12 cellular contexts compared by ENCODE assay signal in genomic region chr7:47937711-47938573, GRCh38. TPM values are rescaled to one million over a fixed set of nuclear protein-coding genes. Genes with fewer than 3 reads are reported as not detected.
DNase-seq lines count a peak whose midpoint lies in the region; ATAC-seq lines count a peak whose summit lies in the region.
"Had no signal": no experiment of that assay in that cellular context is flagged by ENCODE, and none has a peak within 500 bp of the region (broad histone marks: within the 10 kb centered on the region; RNA-seq: fewer than 3 reads in every experiment).

No MANE protein-coding gene starts in this region.

- no peak overlapping the region for H4K8ac ChIP-seq in mesendoderm (ENCODE audit: low read depth, low read length)

- no peak overlapping the region for H3K23ac ChIP-seq in mesendoderm (ENCODE audit: low read length)

- H2BK15ac ChIP-seq in mesendoderm (replicated peaks; ENCODE audit: low read depth), result no peak overlapping the region

- no peak for DNase-seq in activated CD4-positive, alpha-beta T cell treated with anti-CD3 and anti-CD28 coated beads, Interleukin-2, amount 10 ng/mL, durations not matched to agents 24 days and 14 days
- DNase-seq in activated CD4-positive, alpha-beta T cell treated with anti-CD3 and anti-CD28 coated beads, Interleukin-2, amount 50 U/mL, for 1 hour, result no peak
- no peak for DNase-seq in mesendoderm
- DNase-seq in Ammon's horn (ENCODE audit: low spot score), result no peak
- DNase-seq in NCI-H2227 (lab: John Stamatoyannopoulos, UW; ENCODE audit: unreplicated experiment), result no peak
- DNase-seq: NCI-H2081 treated with DMSO at 0.1 percent for 48 hours, nucleus accumbens had no signal

- H3K9me3 Mint-ChIP-seq in activated CD4-positive, alpha-beta T cell treated with anti-CD3 and anti-CD28 coated beads, Interleukin-2, amount 10 ng/mL, durations not matched to agents 24 days and 14 days, result no peaks in the 10 kb centered on the region

- no peaks in the 10 kb centered on the region for H3K79me2 ChIP-seq in mesendoderm (ENCODE audit: control insufficient read depth, insufficient read depth, low read length)
- H3K79me2 ChIP-seq: hepatocyte had no signal

- peak overlapping the region; percentile 62 for H3K27ac Mint-ChIP-seq in activated CD4-positive, alpha-beta T cell treated with anti-CD3 and anti-CD28 coated beads, Interleukin-2, amount 10 ng/mL, durations not matched to agents 24 days and 14 days

- no CpG with 5 or more reads among the region's 11 CpGs for WGBS in mesendoderm (ENCODE audit: extremely low coverage, insufficient coverage, low lambda C conversion rate)

- H3K27ac ChIP-seq in mesendoderm (ENCODE audit: low read depth, low read length), result no peak overlapping the region
- H3K27ac ChIP-seq: cardiac muscle cell, hepatocyte had no signal

- no peaks in the 10 kb centered on the region for H3K27me3 Mint-ChIP-seq in activated CD4-positive, alpha-beta T cell treated with anti-CD3 and anti-CD28 coated beads, Interleukin-2, amount 10 ng/mL, durations not matched to agents 24 days and 14 days

- H3K56ac ChIP-seq in mesendoderm (ENCODE audit: low read length), result no peak overlapping the region

- no peak overlapping the region for H3K9ac ChIP-seq in mesendoderm (ENCODE audit: low read length)

- intact Hi-C loops in activated CD4-positive, alpha-beta T cell treated with anti-CD3 and anti-CD28 coated beads, Interleukin-2, amount 10 ng/mL, durations not matched to agents 24 days and 14 days (cut with micrococcal nuclease), result no loop called here

- no peaks in the 10 kb centered on the region for H3K36me3 Mint-ChIP-seq in activated CD4-positive, alpha-beta T cell treated with anti-CD3 and anti-CD28 coated beads, Interleukin-2, amount 10 ng/mL, durations not matched to agents 24 days and 14 days (ENCODE audit: low read depth)

- no peak overlapping the region for H3K4ac ChIP-seq in mesendoderm (ENCODE audit: low read depth, low read length)

- H3K4me1 Mint-ChIP-seq in activated CD4-positive, alpha-beta T cell treated with anti-CD3 and anti-CD28 coated beads, Interleukin-2, amount 10 ng/mL, durations not matched to agents 24 days and 14 days, result peaks cover 8% of the 10 kb centered on the region

- no peak overlapping the region for H2BK120ac ChIP-seq in mesendoderm (ENCODE audit: low read depth, low read length)

- H3K4me2 ChIP-seq in mesendoderm (ENCODE audit: low read length), result no peak overlapping the region
- H3K4me2 ChIP-seq: hepatocyte had no signal

- H2AK5ac ChIP-seq in mesendoderm (ENCODE audit: low read length), result no peak overlapping the region

- no peaks in the 10 kb centered on the region for H3K79me1 ChIP-seq in mesendoderm (ENCODE audit: low read length)

- no peaks in the 10 kb centered on the region for H3K27me3 ChIP-seq in mesendoderm (ENCODE audit: insufficient read depth, low read length, poor library complexity)
- H3K27me3 ChIP-seq: cardiac muscle cell, hepatocyte had no signal

- H2BK5ac ChIP-seq in mesendoderm (ENCODE audit: low read length), result no peak overlapping the region

- H3K4me3 Mint-ChIP-seq in activated CD4-positive, alpha-beta T cell treated with anti-CD3 and anti-CD28 coated beads, Interleukin-2, amount 10 ng/mL, durations not matched to agents 24 days and 14 days, result no peak overlapping the region

- H3K18ac ChIP-seq in mesendoderm (ENCODE audit: low read length), result no peak overlapping the region

- H3K4me3 ChIP-seq in mesendoderm (ENCODE audit: low read length), result no peak overlapping the region
- H3K4me3 ChIP-seq: cardiac muscle cell, hepatocyte had no signal

- ATAC-seq in GM21619 (IDR thresholded peaks at IDR 0.05; ENCODE audit: unreplicated experiment) (peak; percentile 49), HG03432 (IDR thresholded peaks at IDR 0.05; ENCODE audit: unreplicated experiment) (peak; percentile 52), esophagus mucosa (peak; percentile 5)

- H3K4me1 ChIP-seq in mesendoderm (ENCODE audit: control insufficient read depth, low read depth, low read length), result no peaks in the 10 kb centered on the region

- H4K5ac ChIP-seq in mesendoderm (ENCODE audit: low read length), result no peak overlapping the region

- no peaks in the 10 kb centered on the region for H3K36me3 ChIP-seq in mesendoderm (ENCODE audit: control insufficient read depth, insufficient read depth, low read length)
- H3K36me3 ChIP-seq: cardiac muscle cell had no signal

RNA-seq across cellular contexts. Expression of gene PKD1L1, which starts 10.3 kb away (rescaled TPM):
- 0.05 and 0.12 TPM in 2 replicates for total RNA-seq in activated CD4-positive, alpha-beta T cell treated with anti-CD3 and anti-CD28 coated beads, Interleukin-2, amount 10 ng/mL, durations not matched to agents 24 days and 14 days
- total RNA-seq in esophagus mucosa, result 0.36 TPM
- polyA plus RNA-seq in mesendoderm (2013, experiment 1 of 2), result 0.06 TPM
- 0.07 TPM for polyA plus RNA-seq in mesendoderm (2013, experiment 2 of 2)

RNA-seq across cellular contexts. Expression of gene HUS1, which starts 41.5 kb away (rescaled TPM):
- total RNA-seq in activated CD4-positive, alpha-beta T cell treated with anti-CD3 and anti-CD28 coated beads, Interleukin-2, amount 10 ng/mL, durations not matched to agents 24 days and 14 days, result 32.3 and 35.9 TPM in 2 replicates
- total RNA-seq in esophagus mucosa, result 20.0 TPM
- polyA plus RNA-seq in mesendoderm (2013, experiment 1 of 2), result 24.9 TPM
- polyA plus RNA-seq in mesendoderm (2013, experiment 2 of 2), result 25.9 TPM
